Comparison of ENCODE assay signal across 8 cellular contexts in the genomic region with DNA sequence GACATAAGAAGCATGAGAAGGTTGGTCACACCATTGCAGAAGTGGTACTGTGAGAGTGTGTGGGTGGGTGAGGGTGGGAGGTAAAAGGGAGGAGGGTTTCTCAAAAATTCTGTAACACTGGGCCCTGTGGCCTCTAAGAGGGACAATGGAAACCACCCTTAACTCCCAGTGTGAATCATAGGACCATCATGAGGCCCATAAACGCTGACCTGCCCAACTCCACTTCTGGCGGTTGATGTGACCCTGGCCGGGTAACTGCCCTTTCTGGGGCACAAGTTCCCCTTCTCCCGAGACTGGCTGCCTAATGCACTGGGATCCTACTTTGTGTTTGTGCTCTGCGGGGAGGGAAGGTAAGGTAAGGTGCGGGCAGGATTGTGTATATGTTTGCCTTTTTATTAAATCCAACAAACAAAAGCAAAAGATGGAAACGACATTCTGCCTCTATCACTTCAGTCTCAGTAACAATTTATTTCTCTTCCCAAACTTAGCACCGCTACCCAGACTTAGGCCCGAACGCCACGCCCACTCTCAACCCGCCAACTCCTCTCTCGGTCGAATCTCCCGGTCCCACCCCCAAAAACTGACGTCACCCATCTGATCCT. TPM values are rescaled to one million over a fixed set of nuclear protein-coding genes. Genes with fewer than 3 reads are reported as not detected.
DNase-seq lines count a peak whose midpoint lies in the region; ATAC-seq and TF ChIP-seq lines count a peak whose summit lies in the region.

No MANE protein-coding gene starts in this region.

- TF ChIP-seq CTCF in GM23338 (conservative IDR thresholded peaks at IDR 0.05; ENCODE audit: low read depth in 2 of 2) = no peak
- TF ChIP-seq CTCF in glutamatergic neuron (IDR thresholded peaks at IDR 0.05; ENCODE audit: partially characterized antibody, unreplicated experiment) = no peak
- TF ChIP-seq CTCF in osteocyte (IDR thresholded peaks at IDR 0.05) = no peak
- TF ChIP-seq CTCF in tibial nerve (IDR thresholded peaks at IDR 0.05) = no peak

- H3K27me3 Mint-ChIP-seq in GM23338 (ENCODE audit: insufficient read depth, low read depth, poor library complexity) (peaks cover 22% of the 10 kb centered on the region), glutamatergic neuron (ENCODE audit: unreplicated experiment) (peaks cover 8% of the 10 kb centered on the region), osteocyte (ENCODE audit: unreplicated experiment) (peaks cover 4% of the 10 kb centered on the region)

- H3K4me1 ChIP-seq in GM23338 (ENCODE audit: insufficient read depth) = peaks cover 10% of the 10 kb centered on the region; the same call in 1 of the 2 replicates
- H3K4me1 ChIP-seq in tibial nerve = peaks cover 0 to 35% (median 18%) of the 10 kb centered on the region in 4 donors

- H3K36me3 ChIP-seq in GM23338 (ENCODE audit: insufficient read depth) (no peaks in the 10 kb centered on the region; the same call in 1 of the 2 replicates), tibial nerve (peaks cover 0 to 47% (median 0%) of the 10 kb centered on the region in 3 donors)

- H3K9me3 Mint-ChIP-seq in GM23338 (no peaks in the 10 kb centered on the region; the same call in 2 of the 3 replicates), glutamatergic neuron (ENCODE audit: unreplicated experiment) (peaks cover 7% of the 10 kb centered on the region), osteocyte (ENCODE audit: unreplicated experiment) (no peaks in the 10 kb centered on the region)

- peak overlapping the region; percentile 78 for H3K4me3 ChIP-seq in GM23338
- peak overlapping the region; percentile 82 to 92 (median 88) for H3K4me3 ChIP-seq in tibial nerve

- no peak for TF ChIP-seq EP300 in tibial nerve (IDR thresholded peaks at IDR 0.05)

- peak; percentile 95 for DNase-seq in EL
- peak; percentile 99 for DNase-seq in GM23338 (ENCODE audit: low spot score)
- DNase-seq in Kasumi-1 (lab: John Stamatoyannopoulos, UW) = peak; percentile 95 to 96
- peak; percentile 93 for DNase-seq in RKO (ENCODE audit: low spot score)
- DNase-seq in activated gamma-delta T cell treated with anti-CD3 and anti-CD28 coated beads, Interleukin-2, amount 50 U/mL, for 16 hours (ENCODE audit: low read depth) = peak; percentile 76
- DNase-seq in glutamatergic neuron = peak; percentile 81
- peak; percentile 91 for DNase-seq in osteocyte (ENCODE audit: extremely low spot score, unreplicated experiment)
- peak; percentile 65 to 90 for DNase-seq in tibial nerve (ENCODE audit: low spot score in 2 of 2)

- peaks cover 5% of the 10 kb centered on the region; the same call in 1 of the 2 replicates for H3F3A ChIP-seq in GM23338 (replicated peaks; ENCODE audit: low read depth)

- no peaks in the 10 kb centered on the region for H3K9me3 ChIP-seq in tibial nerve

- H3K4me1 Mint-ChIP-seq in GM23338 = peaks cover 19% of the 10 kb centered on the region
- H3K4me1 Mint-ChIP-seq in glutamatergic neuron (ENCODE audit: low read depth, unreplicated experiment) = peaks cover 8% of the 10 kb centered on the region
- H3K4me1 Mint-ChIP-seq in osteocyte (ENCODE audit: unreplicated experiment) = peaks cover 28% of the 10 kb centered on the region

- H3K4me3 Mint-ChIP-seq in GM23338 (peak overlapping the region; percentile 98), glutamatergic neuron (ENCODE audit: unreplicated experiment) (peak overlapping the region; percentile 99), osteocyte (ENCODE audit: unreplicated experiment) (peak overlapping the region; percentile 98)

- H3K36me3 Mint-ChIP-seq in GM23338 (ENCODE audit: low read depth) (peaks cover 35% of the 10 kb centered on the region), glutamatergic neuron (ENCODE audit: unreplicated experiment) (peaks cover 5% of the 10 kb centered on the region), osteocyte (ENCODE audit: unreplicated experiment) (peaks cover 15% of the 10 kb centered on the region)

- no peaks in the 10 kb centered on the region for H3K9me2 ChIP-seq in GM23338 (ENCODE audit: insufficient read depth)

- H3K27ac ChIP-seq in GM23338 (ENCODE audit: low read depth) (peak overlapping the region; percentile 95), tibial nerve (peak overlapping the region; percentile 77 to 96 (median 89))

- ATAC-seq in GM23338 = peak; percentile 64

- no peaks in the 10 kb centered on the region for H3K79me2 ChIP-seq in GM23338 (replicated peaks; ENCODE audit: insufficient read depth)

- WGBS in tibial nerve, 2 donors = 1 to 2% methylated on average over 16 of the region's 16 CpGs

- peak overlapping the region; percentile 99 for H3K4me2 ChIP-seq in GM23338

- peaks cover 7% of the 10 kb centered on the region; the same call in 1 of the 2 replicates for H4K20me1 ChIP-seq in GM23338 (replicated peaks; ENCODE audit: insufficient read depth)

- peaks cover 35% of the 10 kb centered on the region for H3K27me3 ChIP-seq in GM23338 (ENCODE audit: insufficient read depth)
- H3K27me3 ChIP-seq in tibial nerve = peaks cover 0 to 10% of the 10 kb centered on the region in 2 donors

- no peak for TF ChIP-seq POLR2A in tibial nerve (IDR thresholded peaks at IDR 0.05)

- H3K27ac Mint-ChIP-seq in GM23338 = peak overlapping the region; percentile 100
- peak overlapping the region; percentile 93 for H3K27ac Mint-ChIP-seq in glutamatergic neuron (ENCODE audit: unreplicated experiment)
- H3K27ac Mint-ChIP-seq in osteocyte (ENCODE audit: unreplicated experiment) = peak overlapping the region; percentile 99

- H2AFZ ChIP-seq in GM23338 = no peak overlapping the region

TF ChIP-seq in GM23338, 12 proteins besides CTCF, POLR2A, EP300 and RAD21 (continues in another document):
- TF ChIP-seq, protein P1, sequence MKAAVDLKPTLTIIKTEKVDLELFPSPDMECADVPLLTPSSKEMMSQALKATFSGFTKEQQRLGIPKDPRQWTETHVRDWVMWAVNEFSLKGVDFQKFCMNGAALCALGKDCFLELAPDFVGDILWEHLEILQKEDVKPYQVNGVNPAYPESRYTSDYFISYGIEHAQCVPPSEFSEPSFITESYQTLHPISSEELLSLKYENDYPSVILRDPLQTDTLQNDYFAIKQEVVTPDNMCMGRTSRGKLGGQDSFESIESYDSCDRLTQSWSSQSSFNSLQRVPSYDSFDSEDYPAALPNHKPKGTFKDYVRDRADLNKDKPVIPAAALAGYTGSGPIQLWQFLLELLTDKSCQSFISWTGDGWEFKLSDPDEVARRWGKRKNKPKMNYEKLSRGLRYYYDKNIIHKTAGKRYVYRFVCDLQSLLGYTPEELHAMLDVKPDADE (IDR thresholded peaks at IDR 0.05) = no peak
- no peak for TF ChIP-seq STAT1 (IDR thresholded peaks at IDR 0.05; ENCODE audit: unreplicated experiment)
- TF ChIP-seq, protein P2, sequence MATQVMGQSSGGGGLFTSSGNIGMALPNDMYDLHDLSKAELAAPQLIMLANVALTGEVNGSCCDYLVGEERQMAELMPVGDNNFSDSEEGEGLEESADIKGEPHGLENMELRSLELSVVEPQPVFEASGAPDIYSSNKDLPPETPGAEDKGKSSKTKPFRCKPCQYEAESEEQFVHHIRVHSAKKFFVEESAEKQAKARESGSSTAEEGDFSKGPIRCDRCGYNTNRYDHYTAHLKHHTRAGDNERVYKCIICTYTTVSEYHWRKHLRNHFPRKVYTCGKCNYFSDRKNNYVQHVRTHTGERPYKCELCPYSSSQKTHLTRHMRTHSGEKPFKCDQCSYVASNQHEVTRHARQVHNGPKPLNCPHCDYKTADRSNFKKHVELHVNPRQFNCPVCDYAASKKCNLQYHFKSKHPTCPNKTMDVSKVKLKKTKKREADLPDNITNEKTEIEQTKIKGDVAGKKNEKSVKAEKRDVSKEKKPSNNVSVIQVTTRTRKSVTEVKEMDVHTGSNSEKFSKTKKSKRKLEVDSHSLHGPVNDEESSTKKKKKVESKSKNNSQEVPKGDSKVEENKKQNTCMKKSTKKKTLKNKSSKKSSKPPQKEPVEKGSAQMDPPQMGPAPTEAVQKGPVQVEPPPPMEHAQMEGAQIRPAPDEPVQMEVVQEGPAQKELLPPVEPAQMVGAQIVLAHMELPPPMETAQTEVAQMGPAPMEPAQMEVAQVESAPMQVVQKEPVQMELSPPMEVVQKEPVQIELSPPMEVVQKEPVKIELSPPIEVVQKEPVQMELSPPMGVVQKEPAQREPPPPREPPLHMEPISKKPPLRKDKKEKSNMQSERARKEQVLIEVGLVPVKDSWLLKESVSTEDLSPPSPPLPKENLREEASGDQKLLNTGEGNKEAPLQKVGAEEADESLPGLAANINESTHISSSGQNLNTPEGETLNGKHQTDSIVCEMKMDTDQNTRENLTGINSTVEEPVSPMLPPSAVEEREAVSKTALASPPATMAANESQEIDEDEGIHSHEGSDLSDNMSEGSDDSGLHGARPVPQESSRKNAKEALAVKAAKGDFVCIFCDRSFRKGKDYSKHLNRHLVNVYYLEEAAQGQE (IDR thresholded peaks at IDR 0.05; ENCODE audit: unreplicated experiment) = no peak
- TF ChIP-seq ZNF114 (CRISPR knock-in tag; IDR thresholded peaks at IDR 0.05) = no peak

RNA-seq across cellular contexts. Expression of a gene that starts 0.5 kb away (rescaled TPM):
- 12.2 and 18.9 TPM in 2 replicates for total RNA-seq in GM23338 (2014; rRNA removed; shearing (Covaris generic))
- polyA plus RNA-seq in GM23338 (2016; fragmentation: Nextera tagmentation; extraction: Ambion mirVana) = 39.5 and 47.0 TPM in 2 replicates
- total RNA-seq in glutamatergic neuron (ENCODE audit: unreplicated experiment) (9.1 TPM), osteocyte (22.3 and 23.9 TPM in 2 replicates), tibial nerve (10 to 100 TPM in 2 of 4 donors, 1 to 10 TPM in 2; 6.5 to 17.7 (median 10.1) TPM)

RNA-seq across cellular contexts. Expression of a gene that starts 1.0 kb away (rescaled TPM):
- 3.0 and 5.3 TPM in 2 replicates for total RNA-seq in GM23338 (2014; rRNA removed; shearing (Covaris generic))
- polyA plus RNA-seq in GM23338 (2016; fragmentation: Nextera tagmentation; extraction: Ambion mirVana) = 1.3 and 1.7 TPM in 2 replicates
- 3.3 TPM for total RNA-seq in glutamatergic neuron (ENCODE audit: unreplicated experiment)
- total RNA-seq in osteocyte = 9.8 and 11.8 TPM in 2 replicates
- total RNA-seq in tibial nerve = 10 to 100 TPM in 2 of 4 donors, 1 to 10 TPM in 2; 8.0 to 16.3 (median 9.6) TPM

RNA-seq across cellular contexts. Expression of a gene that starts 4.5 kb away (rescaled TPM):
- total RNA-seq in GM23338 (2014; rRNA removed; shearing (Covaris generic)) = 2.7 and 6.8 TPM in 2 replicates
- polyA plus RNA-seq in GM23338 (2016; fragmentation: Nextera tagmentation; extraction: Ambion mirVana) = 0.83 and 1.1 TPM in 2 replicates
- total RNA-seq in glutamatergic neuron (ENCODE audit: unreplicated experiment) (1.7 TPM), osteocyte (1.7 and 2.3 TPM in 2 replicates), tibial nerve (1 to 10 TPM in 1 of 4 donors, not detected in 3; 3.0 TPM)

RNA-seq across cellular contexts. Expression of a gene that starts 11.2 kb away (rescaled TPM):
- 29.5 and 30.9 TPM in 2 replicates for total RNA-seq in GM23338 (2014; rRNA removed; shearing (Covaris generic))
- 41.7 and 43.1 TPM in 2 replicates for polyA plus RNA-seq in GM23338 (2016; fragmentation: Nextera tagmentation; extraction: Ambion mirVana)
- total RNA-seq in glutamatergic neuron (ENCODE audit: unreplicated experiment) (35.7 TPM), osteocyte (23.6 and 28.5 TPM in 2 replicates), tibial nerve (10 to 100 TPM; 13.5 to 23.2 (median 22.4) TPM)

RNA-seq across cellular contexts. Expression of a gene that starts 16.5 kb away (rescaled TPM):
- total RNA-seq in GM23338 (2014; rRNA removed; shearing (Covaris generic)) = 2.9 and 3.5 TPM in 2 replicates
- polyA plus RNA-seq in GM23338 (2016; fragmentation: Nextera tagmentation; extraction: Ambion mirVana) = 3.1 and 3.3 TPM in 2 replicates
- total RNA-seq in glutamatergic neuron (ENCODE audit: unreplicated experiment) (26.7 TPM), osteocyte (19.2 and 21.1 TPM in 2 replicates), tibial nerve (10 to 100 TPM in 2 of 4 donors, 1 to 10 TPM in 2; 4.2 to 19.8 (median 10.4) TPM)

Comparison
In these comparisons a context has a peak if more than half of its experiments do, and no peak if none do; other contexts are left out.
1. Peak in every context shown above with its lines: DNase-seq, ATAC-seq, H3K4me3 ChIP-seq and H3K27ac ChIP-seq.